In the genomic region with DNA sequence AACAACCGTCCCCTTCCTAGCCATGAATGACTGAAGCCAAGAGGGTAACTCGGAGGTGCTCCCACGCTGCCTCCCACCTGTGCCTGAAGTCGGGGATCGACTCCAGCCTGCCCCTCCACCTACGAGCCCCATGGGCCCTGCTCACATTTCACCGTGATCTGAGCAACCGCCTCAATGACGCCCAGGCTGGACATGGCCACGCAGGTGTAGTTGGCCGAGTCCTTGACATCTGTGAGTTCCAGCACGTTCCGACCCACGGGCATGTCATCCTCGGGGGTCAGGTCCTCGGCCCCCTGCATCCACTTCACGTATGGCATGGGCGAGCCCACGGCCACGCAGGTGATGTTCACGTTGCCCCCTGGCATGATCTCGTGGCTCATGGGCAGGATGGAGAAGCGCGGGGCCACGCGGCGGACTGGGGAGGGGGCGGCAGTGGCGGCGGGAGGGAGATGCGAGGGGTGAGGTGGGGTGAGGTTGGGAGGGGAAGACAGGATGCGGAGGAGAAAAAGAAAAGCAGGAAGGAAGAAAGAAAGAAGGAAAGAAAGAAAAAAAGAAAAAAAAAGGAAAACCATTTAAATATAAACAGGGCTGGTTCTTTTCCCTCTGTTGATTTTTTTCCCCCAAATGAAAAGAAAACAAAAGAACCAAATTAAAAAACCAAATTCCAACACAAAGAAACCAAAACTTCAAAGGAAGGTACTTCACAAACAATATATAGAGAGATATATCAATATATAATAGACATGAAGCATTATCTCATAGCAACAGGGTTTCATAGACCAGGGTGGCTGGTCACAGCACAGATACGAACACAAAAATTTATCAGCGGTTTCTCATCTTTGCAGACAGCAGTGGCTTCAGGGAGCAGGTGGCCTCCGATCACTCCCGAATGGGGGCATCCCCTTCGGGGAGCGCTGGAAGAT, we compare ENCODE assay signal across 2 cellular contexts.
TF ChIP-seq lines count a peak whose summit lies in the region.

No MANE protein-coding gene starts in this region.

TF ChIP-seq in HEK293, 187 proteins besides CTCF, POLR2A, EP300 and RAD21:
- TF ChIP-seq EGR2 (tag by site-specific recombination; IDR thresholded peaks at IDR 0.05; ENCODE audit: low read depth) (peak; percentile 65), ZFHX2 (tag by site-specific recombination; conservative IDR thresholded peaks at IDR 0.05) (peak; percentile 47), ZNF366 (tag by site-specific recombination; conservative IDR thresholded peaks at IDR 0.05) (peak; percentile 42; the same call in 1 of the 2 replicates), ZNF610 (tag by site-specific recombination; IDR thresholded peaks at IDR 0.05; ENCODE audit: borderline replicate concordance) (no peak)

TF ChIP-seq in GM12878, 131 proteins besides CTCF, POLR2A, EP300 and RAD21 (continued from another document):
- TF ChIP-seq TCF12 (IDR thresholded peaks at IDR 0.05; ENCODE audit: low read depth, low read length): no peak
- TF ChIP-seq ZNF687 (IDR thresholded peaks at IDR 0.05): no peak
- no peak for TF ChIP-seq RELA (IDR thresholded peaks at IDR 0.05; ENCODE audit: borderline replicate concordance, partially characterized antibody)
- TF ChIP-seq YBX1 (IDR thresholded peaks at IDR 0.05): no peak
- TF ChIP-seq, protein P1, sequence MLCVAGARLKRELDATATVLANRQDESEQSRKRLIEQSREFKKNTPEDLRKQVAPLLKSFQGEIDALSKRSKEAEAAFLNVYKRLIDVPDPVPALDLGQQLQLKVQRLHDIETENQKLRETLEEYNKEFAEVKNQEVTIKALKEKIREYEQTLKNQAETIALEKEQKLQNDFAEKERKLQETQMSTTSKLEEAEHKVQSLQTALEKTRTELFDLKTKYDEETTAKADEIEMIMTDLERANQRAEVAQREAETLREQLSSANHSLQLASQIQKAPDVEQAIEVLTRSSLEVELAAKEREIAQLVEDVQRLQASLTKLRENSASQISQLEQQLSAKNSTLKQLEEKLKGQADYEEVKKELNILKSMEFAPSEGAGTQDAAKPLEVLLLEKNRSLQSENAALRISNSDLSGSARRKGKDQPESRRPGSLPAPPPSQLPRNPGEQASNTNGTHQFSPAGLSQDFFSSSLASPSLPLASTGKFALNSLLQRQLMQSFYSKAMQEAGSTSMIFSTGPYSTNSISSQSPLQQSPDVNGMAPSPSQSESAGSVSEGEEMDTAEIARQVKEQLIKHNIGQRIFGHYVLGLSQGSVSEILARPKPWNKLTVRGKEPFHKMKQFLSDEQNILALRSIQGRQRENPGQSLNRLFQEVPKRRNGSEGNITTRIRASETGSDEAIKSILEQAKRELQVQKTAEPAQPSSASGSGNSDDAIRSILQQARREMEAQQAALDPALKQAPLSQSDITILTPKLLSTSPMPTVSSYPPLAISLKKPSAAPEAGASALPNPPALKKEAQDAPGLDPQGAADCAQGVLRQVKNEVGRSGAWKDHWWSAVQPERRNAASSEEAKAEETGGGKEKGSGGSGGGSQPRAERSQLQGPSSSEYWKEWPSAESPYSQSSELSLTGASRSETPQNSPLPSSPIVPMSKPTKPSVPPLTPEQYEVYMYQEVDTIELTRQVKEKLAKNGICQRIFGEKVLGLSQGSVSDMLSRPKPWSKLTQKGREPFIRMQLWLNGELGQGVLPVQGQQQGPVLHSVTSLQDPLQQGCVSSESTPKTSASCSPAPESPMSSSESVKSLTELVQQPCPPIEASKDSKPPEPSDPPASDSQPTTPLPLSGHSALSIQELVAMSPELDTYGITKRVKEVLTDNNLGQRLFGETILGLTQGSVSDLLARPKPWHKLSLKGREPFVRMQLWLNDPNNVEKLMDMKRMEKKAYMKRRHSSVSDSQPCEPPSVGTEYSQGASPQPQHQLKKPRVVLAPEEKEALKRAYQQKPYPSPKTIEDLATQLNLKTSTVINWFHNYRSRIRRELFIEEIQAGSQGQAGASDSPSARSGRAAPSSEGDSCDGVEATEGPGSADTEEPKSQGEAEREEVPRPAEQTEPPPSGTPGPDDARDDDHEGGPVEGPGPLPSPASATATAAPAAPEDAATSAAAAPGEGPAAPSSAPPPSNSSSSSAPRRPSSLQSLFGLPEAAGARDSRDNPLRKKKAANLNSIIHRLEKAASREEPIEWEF (IDR thresholded peaks at IDR 0.05; ENCODE audit: insufficient replicate concordance, low read depth, low read length): no peak
- TF ChIP-seq ZNF592 (IDR thresholded peaks at IDR 0.05): no peak
- TF ChIP-seq, protein P2, sequence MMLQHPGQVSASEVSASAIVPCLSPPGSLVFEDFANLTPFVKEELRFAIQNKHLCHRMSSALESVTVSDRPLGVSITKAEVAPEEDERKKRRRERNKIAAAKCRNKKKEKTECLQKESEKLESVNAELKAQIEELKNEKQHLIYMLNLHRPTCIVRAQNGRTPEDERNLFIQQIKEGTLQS (IDR thresholded peaks at IDR 0.05; ENCODE audit: borderline replicate concordance, extremely low read depth, low read depth, low read length): no peak
- TF ChIP-seq HDAC6 (IDR thresholded peaks at IDR 0.05; ENCODE audit: unreplicated experiment): no peak
- no peak for TF ChIP-seq NRF1 (conservative IDR thresholded peaks at IDR 0.05; ENCODE audit: low read depth, low read length)
- TF ChIP-seq, protein P3, sequence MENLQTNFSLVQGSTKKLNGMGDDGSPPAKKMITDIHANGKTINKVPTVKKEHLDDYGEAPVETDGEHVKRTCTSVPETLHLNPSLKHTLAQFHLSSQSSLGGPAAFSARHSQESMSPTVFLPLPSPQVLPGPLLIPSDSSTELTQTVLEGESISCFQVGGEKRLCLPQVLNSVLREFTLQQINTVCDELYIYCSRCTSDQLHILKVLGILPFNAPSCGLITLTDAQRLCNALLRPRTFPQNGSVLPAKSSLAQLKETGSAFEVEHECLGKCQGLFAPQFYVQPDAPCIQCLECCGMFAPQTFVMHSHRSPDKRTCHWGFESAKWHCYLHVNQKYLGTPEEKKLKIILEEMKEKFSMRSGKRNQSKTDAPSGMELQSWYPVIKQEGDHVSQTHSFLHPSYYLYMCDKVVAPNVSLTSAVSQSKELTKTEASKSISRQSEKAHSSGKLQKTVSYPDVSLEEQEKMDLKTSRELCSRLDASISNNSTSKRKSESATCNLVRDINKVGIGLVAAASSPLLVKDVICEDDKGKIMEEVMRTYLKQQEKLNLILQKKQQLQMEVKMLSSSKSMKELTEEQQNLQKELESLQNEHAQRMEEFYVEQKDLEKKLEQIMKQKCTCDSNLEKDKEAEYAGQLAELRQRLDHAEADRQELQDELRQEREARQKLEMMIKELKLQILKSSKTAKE (IDR thresholded peaks at IDR 0.05; ENCODE audit: low read depth, poor library complexity, severe bottlenecking): no peak
- no peak for TF ChIP-seq SIX5 (IDR thresholded peaks at IDR 0.05; ENCODE audit: low read depth, low read length, severe bottlenecking)
- no peak for TF ChIP-seq MXI1 (IDR thresholded peaks at IDR 0.05; ENCODE audit: low read depth, low read length)
- no peak for TF ChIP-seq SREBF2 (IDR thresholded peaks at IDR 0.05; ENCODE audit: low read length)
- TF ChIP-seq MTA2 (IDR thresholded peaks at IDR 0.05; ENCODE audit: low read depth): no peak
- TF ChIP-seq CEBPB (IDR thresholded peaks at IDR 0.05; ENCODE audit: borderline replicate concordance in 1 of 2, low read depth in 2 of 2, low read length in 2 of 2): no peak
- no peak for TF ChIP-seq ZNF217 (IDR thresholded peaks at IDR 0.05)
- TF ChIP-seq RBBP5 (conservative IDR thresholded peaks at IDR 0.05): no peak
- TF ChIP-seq, protein P4, sequence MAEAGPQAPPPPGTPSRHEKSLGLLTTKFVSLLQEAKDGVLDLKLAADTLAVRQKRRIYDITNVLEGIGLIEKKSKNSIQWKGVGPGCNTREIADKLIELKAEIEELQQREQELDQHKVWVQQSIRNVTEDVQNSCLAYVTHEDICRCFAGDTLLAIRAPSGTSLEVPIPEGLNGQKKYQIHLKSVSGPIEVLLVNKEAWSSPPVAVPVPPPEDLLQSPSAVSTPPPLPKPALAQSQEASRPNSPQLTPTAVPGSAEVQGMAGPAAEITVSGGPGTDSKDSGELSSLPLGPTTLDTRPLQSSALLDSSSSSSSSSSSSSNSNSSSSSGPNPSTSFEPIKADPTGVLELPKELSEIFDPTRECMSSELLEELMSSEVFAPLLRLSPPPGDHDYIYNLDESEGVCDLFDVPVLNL (IDR thresholded peaks at IDR 0.05; ENCODE audit: low read depth, low read length): no peak
- no peak for TF ChIP-seq NFYA (IDR thresholded peaks at IDR 0.05; ENCODE audit: borderline replicate concordance, low read depth, low read length)
